In the genomic region with DNA sequence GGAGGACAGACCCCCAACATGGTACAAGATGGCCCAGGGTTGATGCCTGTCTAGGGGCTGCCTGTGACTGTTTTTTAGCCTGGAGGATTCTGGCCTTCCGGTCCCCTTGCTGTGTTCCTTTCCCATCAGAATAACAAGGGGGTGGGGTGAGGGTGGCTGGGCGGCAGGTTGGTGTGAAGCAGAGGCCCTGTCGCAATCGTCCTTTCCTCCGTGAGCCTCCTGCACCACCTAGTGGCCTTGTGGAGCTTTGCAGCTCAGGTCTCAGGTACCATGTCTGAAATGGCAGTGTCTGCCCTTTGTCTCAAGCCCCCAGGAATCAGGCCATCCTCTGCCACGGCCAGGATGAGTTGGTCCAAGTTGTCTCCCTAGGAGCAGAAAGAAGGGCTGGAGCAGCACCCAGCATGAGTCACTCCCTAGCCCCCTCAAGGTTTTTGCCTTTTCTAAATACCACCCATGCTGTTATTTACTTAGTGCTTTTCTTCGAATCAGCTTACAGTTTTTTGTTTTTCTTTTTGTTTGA, we compare ENCODE assay signal across 1 cellular context.
TF ChIP-seq lines count a peak whose summit lies in the region.

No MANE protein-coding gene starts in this region.

TF ChIP-seq in HEK293, 187 proteins besides CTCF, POLR2A, EP300 and RAD21 (continued from another document and continues in another):
- TF ChIP-seq, protein P1, sequence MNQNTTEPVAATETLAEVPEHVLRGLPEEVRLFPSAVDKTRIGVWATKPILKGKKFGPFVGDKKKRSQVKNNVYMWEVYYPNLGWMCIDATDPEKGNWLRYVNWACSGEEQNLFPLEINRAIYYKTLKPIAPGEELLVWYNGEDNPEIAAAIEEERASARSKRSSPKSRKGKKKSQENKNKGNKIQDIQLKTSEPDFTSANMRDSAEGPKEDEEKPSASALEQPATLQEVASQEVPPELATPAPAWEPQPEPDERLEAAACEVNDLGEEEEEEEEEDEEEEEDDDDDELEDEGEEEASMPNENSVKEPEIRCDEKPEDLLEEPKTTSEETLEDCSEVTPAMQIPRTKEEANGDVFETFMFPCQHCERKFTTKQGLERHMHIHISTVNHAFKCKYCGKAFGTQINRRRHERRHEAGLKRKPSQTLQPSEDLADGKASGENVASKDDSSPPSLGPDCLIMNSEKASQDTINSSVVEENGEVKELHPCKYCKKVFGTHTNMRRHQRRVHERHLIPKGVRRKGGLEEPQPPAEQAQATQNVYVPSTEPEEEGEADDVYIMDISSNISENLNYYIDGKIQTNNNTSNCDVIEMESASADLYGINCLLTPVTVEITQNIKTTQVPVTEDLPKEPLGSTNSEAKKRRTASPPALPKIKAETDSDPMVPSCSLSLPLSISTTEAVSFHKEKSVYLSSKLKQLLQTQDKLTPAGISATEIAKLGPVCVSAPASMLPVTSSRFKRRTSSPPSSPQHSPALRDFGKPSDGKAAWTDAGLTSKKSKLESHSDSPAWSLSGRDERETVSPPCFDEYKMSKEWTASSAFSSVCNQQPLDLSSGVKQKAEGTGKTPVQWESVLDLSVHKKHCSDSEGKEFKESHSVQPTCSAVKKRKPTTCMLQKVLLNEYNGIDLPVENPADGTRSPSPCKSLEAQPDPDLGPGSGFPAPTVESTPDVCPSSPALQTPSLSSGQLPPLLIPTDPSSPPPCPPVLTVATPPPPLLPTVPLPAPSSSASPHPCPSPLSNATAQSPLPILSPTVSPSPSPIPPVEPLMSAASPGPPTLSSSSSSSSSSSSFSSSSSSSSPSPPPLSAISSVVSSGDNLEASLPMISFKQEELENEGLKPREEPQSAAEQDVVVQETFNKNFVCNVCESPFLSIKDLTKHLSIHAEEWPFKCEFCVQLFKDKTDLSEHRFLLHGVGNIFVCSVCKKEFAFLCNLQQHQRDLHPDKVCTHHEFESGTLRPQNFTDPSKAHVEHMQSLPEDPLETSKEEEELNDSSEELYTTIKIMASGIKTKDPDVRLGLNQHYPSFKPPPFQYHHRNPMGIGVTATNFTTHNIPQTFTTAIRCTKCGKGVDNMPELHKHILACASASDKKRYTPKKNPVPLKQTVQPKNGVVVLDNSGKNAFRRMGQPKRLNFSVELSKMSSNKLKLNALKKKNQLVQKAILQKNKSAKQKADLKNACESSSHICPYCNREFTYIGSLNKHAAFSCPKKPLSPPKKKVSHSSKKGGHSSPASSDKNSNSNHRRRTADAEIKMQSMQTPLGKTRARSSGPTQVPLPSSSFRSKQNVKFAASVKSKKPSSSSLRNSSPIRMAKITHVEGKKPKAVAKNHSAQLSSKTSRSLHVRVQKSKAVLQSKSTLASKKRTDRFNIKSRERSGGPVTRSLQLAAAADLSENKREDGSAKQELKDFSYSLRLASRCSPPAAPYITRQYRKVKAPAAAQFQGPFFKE (tag by site-specific recombination; IDR thresholded peaks at IDR 0.05; ENCODE audit: borderline replicate concordance) = no peak
- no peak for TF ChIP-seq ZNF514 (tag by site-specific recombination; IDR thresholded peaks at IDR 0.05)
- no peak for TF ChIP-seq ZSCAN18 (tag by site-specific recombination; IDR thresholded peaks at IDR 0.05)
- no peak for TF ChIP-seq ZNF433 (tag by site-specific recombination; IDR thresholded peaks at IDR 0.05; ENCODE audit: low read depth)
- no peak for TF ChIP-seq ZNF843 (tag by site-specific recombination; IDR thresholded peaks at IDR 0.05)
- no peak for TF ChIP-seq ZNF114 (tag by site-specific recombination; IDR thresholded peaks at IDR 0.05)
- no peak for TF ChIP-seq IKZF3 (tag by site-specific recombination; IDR thresholded peaks at IDR 0.05)
- TF ChIP-seq, protein P2, sequence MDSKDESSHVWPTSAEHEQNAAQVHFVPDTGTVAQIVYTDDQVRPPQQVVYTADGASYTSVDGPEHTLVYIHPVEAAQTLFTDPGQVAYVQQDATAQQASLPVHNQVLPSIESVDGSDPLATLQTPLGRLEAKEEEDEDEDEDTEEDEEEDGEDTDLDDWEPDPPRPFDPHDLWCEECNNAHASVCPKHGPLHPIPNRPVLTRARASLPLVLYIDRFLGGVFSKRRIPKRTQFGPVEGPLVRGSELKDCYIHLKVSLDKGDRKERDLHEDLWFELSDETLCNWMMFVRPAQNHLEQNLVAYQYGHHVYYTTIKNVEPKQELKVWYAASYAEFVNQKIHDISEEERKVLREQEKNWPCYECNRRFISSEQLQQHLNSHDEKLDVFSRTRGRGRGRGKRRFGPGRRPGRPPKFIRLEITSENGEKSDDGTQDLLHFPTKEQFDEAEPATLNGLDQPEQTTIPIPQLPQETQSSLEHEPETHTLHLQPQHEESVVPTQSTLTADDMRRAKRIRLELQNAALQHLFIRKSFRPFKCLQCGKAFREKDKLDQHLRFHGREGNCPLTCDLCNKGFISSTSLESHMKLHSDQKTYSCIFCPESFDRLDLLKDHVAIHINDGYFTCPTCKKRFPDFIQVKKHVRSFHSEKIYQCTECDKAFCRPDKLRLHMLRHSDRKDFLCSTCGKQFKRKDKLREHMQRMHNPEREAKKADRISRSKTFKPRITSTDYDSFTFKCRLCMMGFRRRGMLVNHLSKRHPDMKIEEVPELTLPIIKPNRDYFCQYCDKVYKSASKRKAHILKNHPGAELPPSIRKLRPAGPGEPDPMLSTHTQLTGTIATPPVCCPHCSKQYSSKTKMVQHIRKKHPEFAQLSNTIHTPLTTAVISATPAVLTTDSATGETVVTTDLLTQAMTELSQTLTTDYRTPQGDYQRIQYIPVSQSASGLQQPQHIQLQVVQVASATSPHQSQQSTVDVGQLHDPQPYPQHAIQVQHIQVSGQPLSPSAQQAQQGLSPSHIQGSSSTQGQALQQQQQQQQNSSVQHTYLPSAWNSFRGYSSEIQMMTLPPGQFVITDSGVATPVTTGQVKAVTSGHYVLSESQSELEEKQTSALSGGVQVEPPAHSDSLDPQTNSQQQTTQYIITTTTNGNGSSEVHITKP (tag by site-specific recombination; IDR thresholded peaks at IDR 0.05) = no peak
- no peak for TF ChIP-seq ZNF670 (tag by site-specific recombination; IDR thresholded peaks at IDR 0.05; ENCODE audit: low read depth)
- no peak for TF ChIP-seq ZNF548 (tag by site-specific recombination; IDR thresholded peaks at IDR 0.05)
- peak; percentile 33; the same call in 1 of the 2 replicates for TF ChIP-seq ZNF561 (tag by site-specific recombination; IDR thresholded peaks at IDR 0.05; ENCODE audit: borderline replicate concordance)
- TF ChIP-seq SP2 (tag by site-specific recombination; IDR thresholded peaks at IDR 0.05) = no peak
- TF ChIP-seq ZNF704 (tag by site-specific recombination; IDR thresholded peaks at IDR 0.05) = no peak
- no peak for TF ChIP-seq ELK4 (IDR thresholded peaks at IDR 0.05; ENCODE audit: borderline replicate concordance, low read depth, low read length)
- TF ChIP-seq ZNF664 (tag by site-specific recombination; IDR thresholded peaks at IDR 0.05) = no peak
- TF ChIP-seq, protein P3, sequence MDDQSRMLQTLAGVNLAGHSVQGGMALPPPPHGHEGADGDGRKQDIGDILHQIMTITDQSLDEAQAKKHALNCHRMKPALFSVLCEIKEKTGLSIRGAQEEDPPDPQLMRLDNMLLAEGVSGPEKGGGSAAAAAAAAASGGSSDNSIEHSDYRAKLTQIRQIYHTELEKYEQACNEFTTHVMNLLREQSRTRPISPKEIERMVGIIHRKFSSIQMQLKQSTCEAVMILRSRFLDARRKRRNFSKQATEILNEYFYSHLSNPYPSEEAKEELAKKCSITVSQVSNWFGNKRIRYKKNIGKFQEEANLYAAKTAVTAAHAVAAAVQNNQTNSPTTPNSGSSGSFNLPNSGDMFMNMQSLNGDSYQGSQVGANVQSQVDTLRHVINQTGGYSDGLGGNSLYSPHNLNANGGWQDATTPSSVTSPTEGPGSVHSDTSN (CRISPR knock-in tag; IDR thresholded peaks at IDR 0.05) = no peak
- TF ChIP-seq ZXDB (tag by site-specific recombination; IDR thresholded peaks at IDR 0.05) = no peak
- TF ChIP-seq ZNF10 (tag by site-specific recombination; IDR thresholded peaks at IDR 0.05) = no peak
- no peak for TF ChIP-seq TSHZ1 (tag by site-specific recombination; IDR thresholded peaks at IDR 0.05; ENCODE audit: borderline replicate concordance)
- TF ChIP-seq ZNF398 (tag by site-specific recombination; IDR thresholded peaks at IDR 0.05) = no peak
- no peak for TF ChIP-seq KLF10 (tag by site-specific recombination; IDR thresholded peaks at IDR 0.05)
- TF ChIP-seq ZNF214 (tag by site-specific recombination; IDR thresholded peaks at IDR 0.05; ENCODE audit: borderline replicate concordance) = no peak
- 0 out of 2 replicates have a peak, but pooled peaks have one; percentile 16 for TF ChIP-seq ZBTB21 (tag by site-specific recombination; IDR thresholded peaks at IDR 0.05)
- TF ChIP-seq ZNF692 (tag by site-specific recombination; IDR thresholded peaks at IDR 0.05) = 0 out of 2 replicates have a peak, but pooled peaks have one; percentile 48
- TF ChIP-seq ZNF768 (tag by site-specific recombination; IDR thresholded peaks at IDR 0.05) = no peak
- no peak for TF ChIP-seq ZNF37A (tag by site-specific recombination; IDR thresholded peaks at IDR 0.05)
- TF ChIP-seq ZNF132 (tag by site-specific recombination; IDR thresholded peaks at IDR 0.05; ENCODE audit: borderline replicate concordance) = no peak
- peak; percentile 42; the same call in 1 of the 2 replicates for TF ChIP-seq ZBTB17 (tag by site-specific recombination; IDR thresholded peaks at IDR 0.05)
- no peak for TF ChIP-seq ZNF19 (tag by site-specific recombination; IDR thresholded peaks at IDR 0.05; ENCODE audit: low read depth)
- TF ChIP-seq SCRT2 (tag by site-specific recombination; IDR thresholded peaks at IDR 0.05) = 0 out of 2 replicates have a peak, but pooled peaks have one; percentile 16
